In the genomic region with DNA sequence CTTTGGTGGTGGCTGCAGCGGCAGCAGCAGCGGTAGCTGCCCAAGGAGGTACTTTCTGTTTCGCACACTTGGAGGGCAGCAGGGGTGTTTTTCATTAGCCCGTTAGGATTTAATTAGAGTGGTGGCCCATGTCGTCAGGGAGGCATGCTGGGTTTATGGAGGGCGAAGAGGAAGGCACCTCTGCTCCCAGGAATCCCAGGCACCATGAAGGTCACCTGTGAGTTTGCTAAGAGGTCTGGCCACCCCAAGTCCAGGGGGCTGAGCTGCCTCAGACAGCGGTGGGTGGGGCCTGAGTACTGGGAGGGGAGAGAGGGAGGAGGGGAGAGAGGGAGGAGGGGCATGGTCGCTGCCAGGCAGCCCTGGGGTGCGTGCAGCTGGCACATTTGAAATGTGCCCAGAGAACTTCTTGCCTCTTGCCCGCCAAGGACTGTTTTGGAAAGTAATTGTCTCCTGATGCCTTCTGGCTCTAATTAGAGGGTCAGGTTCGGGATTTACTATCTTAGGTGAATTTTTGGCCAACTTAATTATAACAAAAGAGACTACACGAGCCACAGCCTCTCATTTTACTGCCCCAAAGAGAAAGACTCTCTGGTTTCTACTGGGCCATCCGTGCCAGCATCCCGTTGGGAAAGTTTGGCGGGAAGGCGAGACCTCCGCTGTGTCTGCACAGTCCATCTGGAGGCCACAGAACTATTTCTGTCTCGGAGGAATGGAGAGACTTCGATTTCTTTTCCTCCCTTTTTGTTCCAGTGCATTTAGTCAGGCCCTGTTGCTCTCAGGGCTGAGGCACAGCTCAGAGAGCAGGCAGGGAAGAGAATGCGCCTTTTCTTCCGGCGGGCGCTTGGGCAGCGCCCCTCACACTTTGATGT, we compare ENCODE assay signal across 16 cellular contexts.
DNase-seq lines count a peak whose midpoint lies in the region; ATAC-seq and TF ChIP-seq lines count a peak whose summit lies in the region.
"Had no signal": no experiment of that assay in that cellular context is flagged by ENCODE, and none has a peak within 500 bp of the region (broad histone marks: within the 10 kb centered on the region; RNA-seq: fewer than 3 reads in every experiment).

No MANE protein-coding gene starts in this region.

- no peaks in the 10 kb centered on the region for H3K9me2 ChIP-seq in GM23248 (ENCODE audit: insufficient read depth)

- peak overlapping the region; percentile 58 for H3K9ac ChIP-seq in GM23248

- H3K4me1 ChIP-seq in GM23248 (ENCODE audit: insufficient read depth) (peaks cover 40% of the 10 kb centered on the region), esophagus muscularis mucosa (peaks cover 0 to 66% (median 56%) of the 10 kb centered on the region in 4 donors), osteoblast (ENCODE audit: insufficient read depth, low read length) (peaks cover 16% of the 10 kb centered on the region), spleen (no peaks in the 10 kb centered on the region)
- H3K4me1 ChIP-seq: adrenal gland had no signal

- H3K27me3 ChIP-seq in GM23248 (replicated peaks; ENCODE audit: insufficient read depth), result no peaks in the 10 kb centered on the region
- no peaks in the 10 kb centered on the region for H3K27me3 ChIP-seq in esophagus muscularis mucosa
- no peaks in the 10 kb centered on the region for H3K27me3 ChIP-seq in osteoblast (ENCODE audit: insufficient read depth, low read length)
- H3K27me3 ChIP-seq in spleen (replicated peaks in 1 of 7), result no peaks in the 10 kb centered on the region
- H3K27me3 ChIP-seq in brain microvascular endothelial cell (replicated peaks), result no peaks in the 10 kb centered on the region
- H3K27me3 ChIP-seq: adrenal gland, foreskin keratinocyte, SJSA1 had no signal

- H3K79me2 ChIP-seq in GM23248 (ENCODE audit: insufficient read depth), result peaks cover 31% of the 10 kb centered on the region
- peaks cover 47% of the 10 kb centered on the region for H3K79me2 ChIP-seq in osteoblast (ENCODE audit: insufficient read depth, low read length)

- H3K4me3 ChIP-seq in GM23248 (peak overlapping the region; percentile 48), esophagus muscularis mucosa (no peak overlapping the region), osteoblast (ENCODE audit: insufficient read depth, low read length) (no peak overlapping the region), spleen (no peak overlapping the region), brain microvascular endothelial cell (ENCODE audit: low read depth, low read length) (no peak overlapping the region)
- H3K4me3 ChIP-seq: adrenal gland, SJSA1 had no signal

- H3K36me3 ChIP-seq in GM23248 (ENCODE audit: low read depth), result no peaks in the 10 kb centered on the region
- H3K36me3 ChIP-seq in esophagus muscularis mucosa, result no peaks in the 10 kb centered on the region
- H3K36me3 ChIP-seq in osteoblast (ENCODE audit: insufficient read depth, low read length), result no peaks in the 10 kb centered on the region
- H3K36me3 ChIP-seq in spleen, result no peaks in the 10 kb centered on the region
- no peaks in the 10 kb centered on the region for H3K36me3 ChIP-seq in brain microvascular endothelial cell (replicated peaks)
- H3K36me3 ChIP-seq: adrenal gland had no signal

- intact Hi-C loops in esophagus muscularis mucosa (cut with DNase I) (no loop called here), spleen (cut with DNase I; ENCODE audit: low total_unique reads) (no loop called here)

- TF ChIP-seq CTCF in esophagus muscularis mucosa (IDR thresholded peaks at IDR 0.05) (no peak), osteoblast (IDR thresholded peaks at IDR 0.05; ENCODE audit: extremely low read depth, low read depth, low read length) (no peak), spleen (IDR thresholded peaks at IDR 0.05 in 8 of 11, conservative IDR thresholded peaks at IDR 0.05 in 3 of 11) (no peak), brain microvascular endothelial cell (IDR thresholded peaks at IDR 0.05; ENCODE audit: low read depth, low read length, missing control alignments) (no peak)

- H3K27ac ChIP-seq in GM23248 (0 out of 2 replicates have a peak overlapping the region, but pooled peaks have one; percentile 3), esophagus muscularis mucosa (replicated peaks in 1 of 4) (peak overlapping the region; percentile 27 to 70 (median 61)), osteoblast (ENCODE audit: low read depth, low read length) (no peak overlapping the region), spleen (no peak overlapping the region), brain microvascular endothelial cell (no peak overlapping the region)
- H3K27ac ChIP-seq: adrenal gland, foreskin keratinocyte, SJSA1 had no signal

- WGBS in GM23248 (ENCODE audit: low coverage in 1 of 2, low lambda C conversion rate in 2 of 2, missing lambda C conversion rate in 2 of 2), 2 experiments, result 27 to 36% methylated on average over 20 to 24 of the region's 24 CpGs
- 72% methylated on average over 19 of the region's 24 CpGs for WGBS in esophagus muscularis mucosa
- WGBS in spleen, 5 donors, result 87 to 91% (median 89%) methylated on average over 24 of the region's 24 CpGs

- peaks cover 8% of the 10 kb centered on the region; the same call in 1 of the 2 replicates for H3F3A ChIP-seq in GM23248 (ENCODE audit: insufficient read depth)

- H4K20me1 ChIP-seq in GM23248 (ENCODE audit: insufficient read depth) (no peaks in the 10 kb centered on the region), osteoblast (ENCODE audit: insufficient read depth, low read length) (peaks cover 44% of the 10 kb centered on the region)

- no peak for TF ChIP-seq EP300 in esophagus muscularis mucosa (IDR thresholded peaks at IDR 0.05)

- H3K4me2 ChIP-seq in GM23248 (ENCODE audit: unreplicated experiment), result peak overlapping the region; percentile 68
- no peak overlapping the region for H3K4me2 ChIP-seq in osteoblast (ENCODE audit: insufficient read depth, low read length)

- H3K9me3 ChIP-seq in GM23248 (ENCODE audit: low read depth) (no peaks in the 10 kb centered on the region), esophagus muscularis mucosa (no peaks in the 10 kb centered on the region), osteoblast (ENCODE audit: low read depth, low read length) (no peaks in the 10 kb centered on the region), spleen (no peaks in the 10 kb centered on the region)
- H3K9me3 ChIP-seq: adrenal gland, SJSA1 had no signal

- ATAC-seq in GM21447 (IDR thresholded peaks at IDR 0.05; ENCODE audit: unreplicated experiment) (no peak), GM18909 (IDR thresholded peaks at IDR 0.05; ENCODE audit: poor library complexity, unreplicated experiment) (no peak)
- ATAC-seq: foreskin keratinocyte; stimulated activated memory B cell treated with anti-CD40 and anti-IgM and Interleukin-4, amounts not matched to agents 10 μg/mL and 1 μg/mL and 100 μg/mL, for 72 hours had no signal

- TF ChIP-seq POLR2A in esophagus muscularis mucosa (IDR thresholded peaks at IDR 0.05; ENCODE audit: low read depth) (no peak), spleen (IDR thresholded peaks at IDR 0.05) (no peak)

- in situ Hi-C loops in GM23248 (cut with MboI) (no loop called here), brain microvascular endothelial cell (cut with HindIII; ENCODE audit: low pct_ligation_motif_present, low sequenced_read_pairs) (no loop called here)

- H2AFZ ChIP-seq in GM23248 (peak overlapping the region; percentile 67), osteoblast (ENCODE audit: low read length) (no peak overlapping the region)

- DNase-seq in GM23248 (peak; percentile 47), NCI-H69 (lab: John Stamatoyannopoulos, UW) (peak; percentile 72), esophagus muscularis mucosa (ENCODE audit: extremely low spot score) (no peak), osteoblast (ENCODE audit: insufficient read length, low spot score, missing footprints) (peak; percentile 30), spleen (no peak), brain microvascular endothelial cell (no peak)
- DNase-seq: activated effector memory CD4-positive, alpha-beta T cell treated with anti-CD3 and anti-CD28 coated beads, Interleukin-2, amount 50 U/mL, for 16 hours; adrenal gland; DMS153; foreskin keratinocyte; NCI-H510A treated with DMSO at 0.1 percent for 48 hours; stimulated activated CD4-positive, alpha-beta T cell treated with anti-CD3 and anti-CD28 coated beads, Interleukin-12 subunit alpha, Interleukin-12 subunit beta, amount 100 ng/mL, for 4 hours had no signal

Comparison
In these comparisons a context has a peak if more than half of its experiments do, and no peak if none do; other contexts are left out.
1. DNase-seq: peak in GM23248 (single experiment), NCI-H69 (single experiment) and osteoblast (single experiment); none in esophagus muscularis mucosa (single experiment), spleen (single experiment) and brain microvascular endothelial cell (single experiment).
2. H3K27ac ChIP-seq: peak in GM23248 (single experiment) and esophagus muscularis mucosa (4 of 4); none in osteoblast (single experiment), spleen (0 of 8) and brain microvascular endothelial cell (single experiment).